In genomic region chr2:162509288-162509968, GRCh38 we compare ENCODE assay signal across 27 cellular contexts.
DNase-seq lines count a peak whose midpoint lies in the region; ATAC-seq and TF ChIP-seq lines count a peak whose summit lies in the region.
"Had no signal": no experiment of that assay in that cellular context is flagged by ENCODE, and none has a peak within 500 bp of the region (broad histone marks: within the 10 kb centered on the region; RNA-seq: fewer than 3 reads in every experiment).

No MANE protein-coding gene starts in this region.

- ATAC-seq in GM21619 (IDR thresholded peaks at IDR 0.05; ENCODE audit: unreplicated experiment) (peak; percentile 62), HG03354 (IDR thresholded peaks at IDR 0.05; ENCODE audit: poor library complexity, severe bottlenecking, unreplicated experiment) (peak; percentile 83), right cardiac atrium (no peak)
- no peak for ATAC-seq in naive thymus-derived CD4-positive, alpha-beta T cell
- ATAC-seq: A549; activated T-helper 17 cell treated with anti-CD3 and anti-CD28 coated beads, Interleukin-2, amount 50 U/mL, for 72 hours; GM23338 had no signal

- no peaks in the 10 kb centered on the region for H3K79me1 ChIP-seq in neuronal stem cell (ENCODE audit: low read depth, low read length)

- H3K36me3 ChIP-seq in naive thymus-derived CD4-positive, alpha-beta T cell (ENCODE audit: control insufficient read depth in 2 of 3, insufficient read depth in 3 of 3, low read length in 3 of 3), result no peaks in the 10 kb centered on the region
- H3K36me3 ChIP-seq in neuronal stem cell (replicated peaks in 1 of 2; ENCODE audit: control insufficient read depth in 2 of 2, insufficient read depth in 2 of 2, low read length in 2 of 2), result no peaks in the 10 kb centered on the region
- H3K36me3 ChIP-seq: ascending aorta had no signal

- no peak overlapping the region for H2BK15ac ChIP-seq in neuronal stem cell (ENCODE audit: low read length)

- no peak overlapping the region for H3K23ac ChIP-seq in neuronal stem cell (ENCODE audit: low read depth, low read length, poor library complexity)

- no peaks in the 10 kb centered on the region for H3K4me1 ChIP-seq in naive thymus-derived CD4-positive, alpha-beta T cell (ENCODE audit: control insufficient read depth in 2 of 2, insufficient read depth in 2 of 2, low read length in 2 of 2)
- H3K4me1 ChIP-seq in right cardiac atrium (ENCODE audit: control insufficient read depth, insufficient read depth, low read length), result no peaks in the 10 kb centered on the region
- no peaks in the 10 kb centered on the region for H3K4me1 ChIP-seq in neuronal stem cell (ENCODE audit: control insufficient read depth in 2 of 2, insufficient read depth in 1 of 2, low read depth in 1 of 2, low read length in 2 of 2)
- H3K4me1 ChIP-seq: A549, ascending aorta had no signal

- no peak overlapping the region for H2BK5ac ChIP-seq in neuronal stem cell (ENCODE audit: low read length)

- in situ Hi-C loops in Caki2 (cut with HindIII; ENCODE audit: low pct_unique_long_range_greater_than_20kb, low sequenced_read_pairs), result no loop called here

- H2BK12ac ChIP-seq in neuronal stem cell (ENCODE audit: low read length), result no peak overlapping the region

- no peaks in the 10 kb centered on the region for H3K27me3 ChIP-seq in naive thymus-derived CD4-positive, alpha-beta T cell (ENCODE audit: control insufficient read depth in 2 of 2, insufficient read depth in 2 of 2, low read length in 2 of 2)
- no peaks in the 10 kb centered on the region for H3K27me3 ChIP-seq in right cardiac atrium (ENCODE audit: control insufficient read depth, insufficient read depth)
- H3K27me3 ChIP-seq in neuronal stem cell (ENCODE audit: control insufficient read depth in 3 of 3, insufficient read depth in 3 of 3, low read depth in 1 of 3, low read length in 3 of 3), result no peaks in the 10 kb centered on the region
- H3K27me3 ChIP-seq: ascending aorta, dorsolateral prefrontal cortex had no signal

- H3K9me3 ChIP-seq in naive thymus-derived CD4-positive, alpha-beta T cell (ENCODE audit: control insufficient read depth in 2 of 3, low read length in 3 of 3), result no peaks in the 10 kb centered on the region
- no peaks in the 10 kb centered on the region for H3K9me3 ChIP-seq in right cardiac atrium (ENCODE audit: control insufficient read depth, low read length)
- no peaks in the 10 kb centered on the region for H3K9me3 ChIP-seq in neuronal stem cell (replicated peaks in 1 of 2; ENCODE audit: control insufficient read depth in 2 of 2, insufficient read depth in 1 of 2, low read depth in 1 of 2, low read length in 2 of 2)
- H3K9me3 ChIP-seq: A549, ascending aorta had no signal

- H2AK5ac ChIP-seq in neuronal stem cell (ENCODE audit: low read depth, low read length), result no peak overlapping the region

- no peak overlapping the region for H3K27ac ChIP-seq in naive thymus-derived CD4-positive, alpha-beta T cell (ENCODE audit: low read depth, low read length)
- no peak overlapping the region for H3K27ac ChIP-seq in right cardiac atrium (ENCODE audit: low read length)
- no peak overlapping the region for H3K27ac ChIP-seq in neuronal stem cell (replicated peaks; ENCODE audit: low read length)
- H3K27ac ChIP-seq: A549, ascending aorta, dorsolateral prefrontal cortex, PC-9, skin epidermis had no signal

- CTCF ChIA-PET in naive thymus-derived CD4-positive, alpha-beta T cell (lab: Charles Lee), result no interaction called here

- DNase-seq in Caki2 (ENCODE audit: low read depth) (peak; percentile 65), choroid plexus epithelial cell (ENCODE audit: low read depth) (peak; percentile 39), NCI-H1092 treated with DMSO at 0.1 percent for 48 hours (lab: John Stamatoyannopoulos, UW) (no peak), right cardiac atrium (no peak), neuronal stem cell (ENCODE audit: low spot score) (no peak)
- no peak for DNase-seq in naive thymus-derived CD4-positive, alpha-beta T cell
- DNase-seq: activated B cell treated with CpG ODN at 0.5 μM for 24 hours; activated CD8-positive, alpha-beta memory T cell treated with anti-CD3 and anti-CD28 coated beads, Interleukin-2, amount 50 U/mL, for 4 hours; CD8-positive, alpha-beta memory T cell; DMS79 treated with DMSO at 0.1 percent for 48 hours; dorsolateral prefrontal cortex; KBM-7; mammary epithelial cell; NCI-H146; NCI-H524; PC-9; SHP77; stimulated activated CD4-positive, alpha-beta T cell treated with anti-CD3 and anti-CD28 coated beads, Interleukin-2, amount 100 ng/mL, for 24 hours had no signal

- H3K14ac ChIP-seq in neuronal stem cell (ENCODE audit: low read length), result no peak overlapping the region

- no peak overlapping the region for H2AFZ ChIP-seq in neuronal stem cell (ENCODE audit: low read length)
- H2AFZ ChIP-seq: GM23338, PC-9 had no signal

- H3K9ac ChIP-seq in neuronal stem cell (ENCODE audit: low read depth, low read length, poor library complexity), result no peak overlapping the region

- H3K27ac Mint-ChIP-seq in naive thymus-derived CD4-positive, alpha-beta T cell, result no peak overlapping the region
- H3K27ac Mint-ChIP-seq: activated B cell treated with CpG ODN at 0.5 μM for 24 hours; activated naive CD8-positive, alpha-beta T cell; activated T-helper 17 cell treated with anti-CD3 and anti-CD28 coated beads, Interleukin-2, amount 50 U/mL, for 72 hours; B cell; CD8-positive, alpha-beta memory T cell had no signal

- peaks cover 0 to 5% (median 0%) of the 10 kb centered on the region in 5 donors for H3K27me3 Mint-ChIP-seq in naive thymus-derived CD4-positive, alpha-beta T cell
- H3K27me3 Mint-ChIP-seq: activated B cell treated with CpG ODN at 0.5 μM for 24 hours; B cell; CD8-positive, alpha-beta memory T cell had no signal

- H3K4ac ChIP-seq in neuronal stem cell (ENCODE audit: low read length), result no peak overlapping the region

- 93% methylated on average over 1 of the region's 1 CpG for WGBS in right cardiac atrium
- WGBS in neuronal stem cell (ENCODE audit: extremely low coverage in 2 of 2, insufficient read length in 2 of 2, insufficient replicate concordance in 1 of 2), 2 donors, result 100% methylated on average over 1 of the region's 1 CpG; no CpG with 5 or more reads in 1 of the 2 donors

- no peak overlapping the region for H3K4me2 ChIP-seq in neuronal stem cell (ENCODE audit: insufficient read depth, low read length, poor library complexity, severe bottlenecking)
- H3K4me2 ChIP-seq: A549, GM23338, PC-9 had no signal

- POLR2A ChIA-PET in naive thymus-derived CD4-positive, alpha-beta T cell (lab: Charles Lee), result no interaction called here

- no peak overlapping the region for H4K8ac ChIP-seq in neuronal stem cell (ENCODE audit: low read depth, low read length)

- peaks cover 0 to 4% (median 0%) of the 10 kb centered on the region in 11 donors for H3K9me3 Mint-ChIP-seq in naive thymus-derived CD4-positive, alpha-beta T cell
- H3K9me3 Mint-ChIP-seq: activated B cell treated with CpG ODN at 0.5 μM for 24 hours; activated T-helper 17 cell treated with anti-CD3 and anti-CD28 coated beads, Interleukin-2, amount 50 U/mL, for 72 hours; GM23338 had no signal

- H3K4me3 ChIP-seq in choroid plexus epithelial cell (ENCODE audit: low read depth, low read length), result no peak overlapping the region
- no peak overlapping the region for H3K4me3 ChIP-seq in naive thymus-derived CD4-positive, alpha-beta T cell (ENCODE audit: low read length)
- no peak overlapping the region for H3K4me3 ChIP-seq in right cardiac atrium (ENCODE audit: low read length)
- H3K4me3 ChIP-seq in neuronal stem cell (ENCODE audit: low read length in 2 of 2), result no peak overlapping the region
- H3K4me3 ChIP-seq: A549, ascending aorta, dorsolateral prefrontal cortex, GM23338, PC-9, skin epidermis had no signal

- no peaks in the 10 kb centered on the region for H3K36me3 Mint-ChIP-seq in naive thymus-derived CD4-positive, alpha-beta T cell
- H3K36me3 Mint-ChIP-seq: activated naive CD8-positive, alpha-beta T cell; CD8-positive, alpha-beta memory T cell had no signal

- no peak overlapping the region for H2BK120ac ChIP-seq in neuronal stem cell (ENCODE audit: low read depth, low read length)

- intact Hi-C loops in naive thymus-derived CD4-positive, alpha-beta T cell (cut with micrococcal nuclease), result no loop called here
- intact Hi-C loops in right cardiac atrium (cut with DNase I), result no loop called here

- no peaks in the 10 kb centered on the region for H3K4me1 Mint-ChIP-seq in naive thymus-derived CD4-positive, alpha-beta T cell
- H3K4me1 Mint-ChIP-seq: activated B cell treated with CpG ODN at 0.5 μM for 24 hours; activated T-helper 17 cell treated with anti-CD3 and anti-CD28 coated beads, Interleukin-2, amount 50 U/mL, for 72 hours; B cell; CD8-positive, alpha-beta memory T cell had no signal

- no peak overlapping the region for H3K18ac ChIP-seq in neuronal stem cell (ENCODE audit: low read length)

- no peak for TF ChIP-seq CTCF in choroid plexus epithelial cell (conservative IDR thresholded peaks at IDR 0.05; ENCODE audit: low read depth, low read length)

- no peak overlapping the region for H3K4me3 Mint-ChIP-seq in naive thymus-derived CD4-positive, alpha-beta T cell
- H3K4me3 Mint-ChIP-seq: activated B cell treated with CpG ODN at 0.5 μM for 24 hours; activated naive CD8-positive, alpha-beta T cell; activated T-helper 17 cell treated with anti-CD3 and anti-CD28 coated beads, Interleukin-2, amount 50 U/mL, for 72 hours; B cell; CD8-positive, alpha-beta memory T cell; GM23338 had no signal

- H4K91ac ChIP-seq in neuronal stem cell (ENCODE audit: low read depth, low read length, poor library complexity), result no peak overlapping the region

Comparison
In these comparisons a context has a peak if more than half of its experiments do, and no peak if none do; other contexts are left out.
1. DNase-seq: peak in Caki2 (single experiment) and choroid plexus epithelial cell (single experiment); none in naive thymus-derived CD4-positive, alpha-beta T cell (0 of 9), NCI-H1092 treated with DMSO at 0.1 percent for 48 hours (single experiment), right cardiac atrium (0 of 3) and neuronal stem cell (single experiment).
2. ATAC-seq: peak in GM21619 (single experiment) and HG03354 (single experiment); none in naive thymus-derived CD4-positive, alpha-beta T cell (single experiment) and right cardiac atrium (0 of 2).